Comparison of ENCODE assay signal across 8 cellular contexts in genomic region chr1:234975122-234975940, GRCh38.
A peak's percentile ranks its signal among the peaks of the same experiment; 100 is the strongest.
DNase-seq lines count a peak whose midpoint lies in the region; ATAC-seq, FAIRE-seq and TF ChIP-seq lines count a peak whose summit lies in the region.

No MANE protein-coding gene starts in this region.

- H3K27ac Mint-ChIP-seq in astrocyte (ENCODE audit: unreplicated experiment) (peak overlapping the region; percentile 59), memory B cell (peak overlapping the region; percentile 72)

- no peak for TF ChIP-seq CTCF in astrocyte (IDR thresholded peaks at IDR 0.05; ENCODE audit: insufficient read depth, low read depth, low read length)

- no peak overlapping the region for H2BK120ac ChIP-seq in neuronal stem cell (ENCODE audit: low read depth, low read length)

- intact Hi-C loops in posterior vena cava (cut with DNase I) = loop anchor here (5.0 to 10.0 kb wide), 2 partner anchors 102 to 471 kb away; no protein-coding TSS in a partner anchor

- H3K4me3 ChIP-seq in astrocyte (ENCODE audit: insufficient read depth, low read depth, low read length) (no peak overlapping the region), neuronal stem cell (ENCODE audit: low read length in 2 of 2) (no peak overlapping the region)

- peak overlapping the region; percentile 31 for H3K9ac ChIP-seq in astrocyte (ENCODE audit: low read length)
- H3K9ac ChIP-seq in neuronal stem cell (ENCODE audit: low read depth, low read length, poor library complexity) = no peak overlapping the region

- H3K4me2 ChIP-seq in astrocyte (ENCODE audit: low read length) = peak overlapping the region; percentile 41
- H3K4me2 ChIP-seq in neuronal stem cell (ENCODE audit: insufficient read depth, low read length, poor library complexity, severe bottlenecking) = no peak overlapping the region

- H3K79me1 ChIP-seq in neuronal stem cell (ENCODE audit: low read depth, low read length) = no peaks in the 10 kb centered on the region

- no peak for ATAC-seq in memory B cell (ENCODE audit: low read depth)
- ATAC-seq in GM18870 (IDR thresholded peaks at IDR 0.05; ENCODE audit: unreplicated experiment) = no peak

- H2AK5ac ChIP-seq in neuronal stem cell (ENCODE audit: low read depth, low read length) = no peak overlapping the region

- H2AFZ ChIP-seq in astrocyte (ENCODE audit: low read depth, low read length) = no peak overlapping the region
- H2AFZ ChIP-seq in neuronal stem cell (ENCODE audit: low read length) = no peak overlapping the region

- H4K20me1 ChIP-seq in astrocyte (ENCODE audit: insufficient read depth, low read length) = no peaks in the 10 kb centered on the region

- no peaks in the 10 kb centered on the region for H3K27me3 Mint-ChIP-seq in astrocyte (ENCODE audit: low read depth, unreplicated experiment)
- H3K27me3 Mint-ChIP-seq in memory B cell = peaks cover 1% of the 10 kb centered on the region

- H4K91ac ChIP-seq in neuronal stem cell (ENCODE audit: low read depth, low read length, poor library complexity) = no peak overlapping the region

- H3K9me3 Mint-ChIP-seq in astrocyte (ENCODE audit: unreplicated experiment) (no peaks in the 10 kb centered on the region), memory B cell (no peaks in the 10 kb centered on the region)

- no peak overlapping the region for H3K4ac ChIP-seq in neuronal stem cell (ENCODE audit: low read length)

- H3K27ac ChIP-seq in astrocyte (ENCODE audit: low read depth, low read length) (peak overlapping the region; percentile 76), neuronal stem cell (replicated peaks; ENCODE audit: low read length) (no peak overlapping the region)

- H3K27me3 ChIP-seq in astrocyte (ENCODE audit: insufficient read depth, low read length) (no peaks in the 10 kb centered on the region), neuronal stem cell (ENCODE audit: control insufficient read depth in 3 of 3, insufficient read depth in 3 of 3, low read depth in 1 of 3, low read length in 3 of 3) (no peaks in the 10 kb centered on the region)

- no peak overlapping the region for H2BK15ac ChIP-seq in neuronal stem cell (ENCODE audit: low read length)

- no peak overlapping the region for H2BK5ac ChIP-seq in neuronal stem cell (ENCODE audit: low read length)

- no CpG with 5 or more reads among the region's 11 CpGs for WGBS in neuronal stem cell (ENCODE audit: extremely low coverage in 2 of 2, insufficient read length in 2 of 2, insufficient replicate concordance in 1 of 2), 2 donors

- H3K36me3 Mint-ChIP-seq in astrocyte (ENCODE audit: low read depth, unreplicated experiment) (no peaks in the 10 kb centered on the region), memory B cell (no peaks in the 10 kb centered on the region)

- H3K79me2 ChIP-seq in astrocyte (ENCODE audit: insufficient read depth, low read length) = no peaks in the 10 kb centered on the region

- FAIRE-seq in astrocyte (lab: Jason Lieb, UNC) = no peak

- H4K8ac ChIP-seq in neuronal stem cell (ENCODE audit: low read depth, low read length) = no peak overlapping the region

- DNase-seq in GM04503 (ENCODE audit: low read depth) (peak; percentile 97), NCI-H226 (peak; percentile 40), astrocyte (ENCODE audit: low read depth) (peak; percentile 100), memory B cell (ENCODE audit: low spot score in 2 of 2) (no peak), NCI-H1694 treated with DMSO at 0.1 percent for 48 hours (lab: John Stamatoyannopoulos, UW) (no peak), neuronal stem cell (ENCODE audit: low spot score) (no peak), posterior vena cava (ENCODE audit: low spot score) (no peak)

- H3K4me1 Mint-ChIP-seq in astrocyte (ENCODE audit: low read depth, unreplicated experiment) (peaks cover 67% of the 10 kb centered on the region), memory B cell (peaks cover 32% of the 10 kb centered on the region)

- H3K36me3 ChIP-seq in astrocyte (ENCODE audit: insufficient read depth, low read length) (no peaks in the 10 kb centered on the region), neuronal stem cell (replicated peaks in 1 of 2; ENCODE audit: control insufficient read depth in 2 of 2, insufficient read depth in 2 of 2, low read length in 2 of 2) (no peaks in the 10 kb centered on the region)

- H2BK12ac ChIP-seq in neuronal stem cell (ENCODE audit: low read length) = no peak overlapping the region

- no peaks in the 10 kb centered on the region for H3K9me3 ChIP-seq in astrocyte (ENCODE audit: insufficient read depth, low read depth, low read length)
- H3K9me3 ChIP-seq in neuronal stem cell (replicated peaks in 1 of 2; ENCODE audit: control insufficient read depth in 2 of 2, insufficient read depth in 1 of 2, low read depth in 1 of 2, low read length in 2 of 2) = no peaks in the 10 kb centered on the region

- H3K4me1 ChIP-seq in astrocyte (ENCODE audit: insufficient read depth, low read length) = peaks cover 59% of the 10 kb centered on the region
- peaks cover 33 to 55% of the 10 kb centered on the region in 2 donors for H3K4me1 ChIP-seq in neuronal stem cell (ENCODE audit: control insufficient read depth in 2 of 2, insufficient read depth in 1 of 2, low read depth in 1 of 2, low read length in 2 of 2)

- H3K4me3 Mint-ChIP-seq in astrocyte (ENCODE audit: unreplicated experiment) (peak overlapping the region; percentile 6), memory B cell (no peak overlapping the region)

- no peak overlapping the region for H3K23ac ChIP-seq in neuronal stem cell (ENCODE audit: low read depth, low read length, poor library complexity)

- no peak overlapping the region for H3K18ac ChIP-seq in neuronal stem cell (ENCODE audit: low read length)

- no peak overlapping the region for H3K14ac ChIP-seq in neuronal stem cell (ENCODE audit: low read length)

Comparison
In these comparisons a context has a peak if more than half of its experiments do, and no peak if none do; other contexts are left out.
1. DNase-seq: peak in GM04503 (single experiment), NCI-H226 (single experiment) and astrocyte (single experiment); none in memory B cell (0 of 2), NCI-H1694 treated with DMSO at 0.1 percent for 48 hours (single experiment), neuronal stem cell (single experiment) and posterior vena cava (single experiment).